23 cellular contexts compared by ENCODE assay signal in genomic region chr1:201573923-201574322, GRCh38.
"Had no signal": no experiment of that assay in that cellular context is flagged by ENCODE, and none has a peak within 500 bp of the region (broad histone marks: within the 10 kb centered on the region; RNA-seq: fewer than 3 reads in every experiment).

No MANE protein-coding gene starts in this region.

- ATAC-seq: foreskin keratinocyte; mucosa of descending colon; stimulated activated naive CD8-positive, alpha-beta T cell treated with anti-CD3 and anti-CD28 coated beads, Interleukin-15, amount 100 ng/mL, for 72 hours had no signal

- H3K4me1 ChIP-seq: foreskin keratinocyte, parathyroid adenoma, suprapubic skin, vagina had no signal

- H3K4me3 ChIP-seq: coronary artery, esophagus muscularis mucosa, hepatocyte, mucosa of descending colon, sigmoid colon, suprapubic skin, transverse colon, vagina had no signal

- H3K27me3 ChIP-seq: esophagus muscularis mucosa, hepatocyte, neutrophil, sigmoid colon, suprapubic skin, transverse colon, vagina had no signal

- H3K9me3 Mint-ChIP-seq: natural killer cell treated with Interleukin-12 subunit alpha and Interleukin-12 subunit beta and Interleukin-15 and Interleukin-18, amount 100 ng/mL, for 72 hours; neural crest cell had no signal

- H3K36me3 ChIP-seq: esophagus muscularis mucosa, neutrophil, sigmoid colon, suprapubic skin, transverse colon, vagina had no signal

- H3K4me1 Mint-ChIP-seq: naive B cell had no signal

- H3K9me3 ChIP-seq: esophagus muscularis mucosa, mucosa of descending colon, neutrophil, sigmoid colon, suprapubic skin, transverse colon, vagina had no signal

- H3K27ac ChIP-seq: coronary artery, esophagus muscularis mucosa, foreskin keratinocyte, hepatocyte, neutrophil, parathyroid adenoma, sigmoid colon, suprapubic skin, vagina had no signal

- DNase-seq: dermis blood vessel endothelial cell; effector memory CD4-positive, alpha-beta T cell; foreskin keratinocyte; kidney; mesenchymal stem cell; mucosa of descending colon; naive B cell; stimulated activated CD4-positive, alpha-beta T cell treated with anti-CD3 and anti-CD28 coated beads, Interleukin-4, amount 100 ng/mL, for 4 hours; stimulated activated naive CD4-positive, alpha-beta T cell; stimulated activated naive CD8-positive, alpha-beta T cell treated with anti-CD3 and anti-CD28 coated beads, Interleukin-15, amount 100 ng/mL, for 72 hours; transverse colon had no signal

- H3K4me3 Mint-ChIP-seq: mesothelial cell of epicardium; naive B cell; natural killer cell treated with Interleukin-12 subunit alpha and Interleukin-12 subunit beta and Interleukin-15 and Interleukin-18, amount 100 ng/mL, for 72 hours; neural crest cell; stimulated activated naive CD8-positive, alpha-beta T cell treated with anti-CD3 and anti-CD28 coated beads, Interleukin-15, amount 100 ng/mL, for 72 hours had no signal

- H3K27me3 Mint-ChIP-seq: progenitor cell of endocrine pancreas; stimulated activated naive CD8-positive, alpha-beta T cell treated with anti-CD3 and anti-CD28 coated beads, Interleukin-15, amount 100 ng/mL, for 72 hours had no signal

- H3K27ac Mint-ChIP-seq: mesothelial cell of epicardium; naive B cell; natural killer cell treated with Interleukin-12 subunit alpha and Interleukin-12 subunit beta and Interleukin-15 and Interleukin-18, amount 100 ng/mL, for 72 hours; progenitor cell of endocrine pancreas; stimulated activated naive CD8-positive, alpha-beta T cell treated with anti-CD3 and anti-CD28 coated beads, Interleukin-15, amount 100 ng/mL, for 72 hours had no signal
